ENCODE assay signal across 12 cellular contexts in genomic region chr11:43905788-43906187, GRCh38. TPM values are rescaled to one million over a fixed set of nuclear protein-coding genes. Genes with fewer than 3 reads are reported as not detected.
DNase-seq lines count a peak whose midpoint lies in the region; ATAC-seq and TF ChIP-seq lines count a peak whose summit lies in the region.
"Had no signal": no experiment of that assay in that cellular context is flagged by ENCODE, and none has a peak within 500 bp of the region (broad histone marks: within the 10 kb centered on the region; RNA-seq: fewer than 3 reads in every experiment).

No MANE protein-coding gene starts in this region.

- peaks cover 27% of the 10 kb centered on the region for H3K36me3 ChIP-seq in A673 (ENCODE audit: insufficient read depth, low read length, poor library complexity, severe bottlenecking)

- no peaks in the 10 kb centered on the region for H3K4me1 ChIP-seq in A673 (ENCODE audit: insufficient read depth, low read length, poor library complexity, severe bottlenecking)

- peak; percentile 30 for DNase-seq in A673 (ENCODE audit: low spot score)
- DNase-seq in NCI-H446 treated with DMSO at 0.1 percent for 48 hours (lab: John Stamatoyannopoulos, UW), result peak; percentile 53
- peak; percentile 44 for DNase-seq in fibroblast of mammary gland (ENCODE audit: low read depth)
- DNase-seq in mesothelial cell of epicardium (ENCODE audit: low spot score in 2 of 2, unreplicated experiment in 2 of 2), result no peak
- no peak for DNase-seq in activated naive CD8-positive, alpha-beta T cell treated with anti-CD3 and anti-CD28 coated beads, Interleukin-2, amount 50 U/mL, for 24 hours
- no peak for DNase-seq in OCI-M1 (lab: John Stamatoyannopoulos, UW)
- no peak for DNase-seq in activated T-helper 2 cell treated with anti-CD3 and anti-CD28 coated beads, Interferon-gamma antibody, Interleukin-2, Interleukin-4, amounts not matched to agents 10 μg/mL and 5 μg/mL and 100 μg/mL, durations not matched to agents 14 hours and 24 hours and 36 hours (ENCODE audit: low spot score)
- DNase-seq in NCI-H2107 treated with DMSO at 0.1 percent for 48 hours (lab: John Stamatoyannopoulos, UW; ENCODE audit: unreplicated experiment), result no peak
- DNase-seq: activated CD4-positive, alpha-beta T cell treated with anti-CD3 and anti-CD28 coated beads, Interleukin-2, amount 50 U/mL, for 1 hour; activated naive CD8-positive, alpha-beta T cell treated with anti-CD3 and anti-CD28 coated beads for 36 hours; NCI-H1436 treated with DMSO at 0.1 percent for 48 hours had no signal

- H3K27me3 ChIP-seq in A673 (replicated peaks; ENCODE audit: insufficient read depth, low read depth, low read length, poor library complexity), result no peaks in the 10 kb centered on the region

- no TSS peak for BruUV-seq in A673 (replicated peaks; lab: Mats Ljungman, UMichigan)

- CTCF ChIA-PET in A673 (lab: Charles Lee), result no interaction called here

- peak overlapping the region; percentile 36 for H3K27ac Mint-ChIP-seq in mesothelial cell of epicardium
- H3K27ac Mint-ChIP-seq in activated naive CD8-positive, alpha-beta T cell treated with anti-CD3 and anti-CD28 coated beads, Interleukin-2, amount 50 U/mL, for 24 hours, result no peak overlapping the region
- no peak overlapping the region for H3K27ac Mint-ChIP-seq in activated T-helper 2 cell treated with anti-CD3 and anti-CD28 coated beads, Interferon-gamma antibody, Interleukin-2, Interleukin-4, amounts not matched to agents 10 μg/mL and 5 μg/mL and 100 μg/mL, durations not matched to agents 14 hours and 24 hours and 36 hours
- H3K27ac Mint-ChIP-seq: activated naive CD8-positive, alpha-beta T cell treated with anti-CD3 and anti-CD28 coated beads for 36 hours had no signal

- no peaks in the 10 kb centered on the region for H3K27me3 Mint-ChIP-seq in mesothelial cell of epicardium (ENCODE audit: low read depth)
- no peaks in the 10 kb centered on the region for H3K27me3 Mint-ChIP-seq in activated naive CD8-positive, alpha-beta T cell treated with anti-CD3 and anti-CD28 coated beads, Interleukin-2, amount 50 U/mL, for 24 hours
- no peaks in the 10 kb centered on the region for H3K27me3 Mint-ChIP-seq in activated T-helper 2 cell treated with anti-CD3 and anti-CD28 coated beads, Interferon-gamma antibody, Interleukin-2, Interleukin-4, amounts not matched to agents 10 μg/mL and 5 μg/mL and 100 μg/mL, durations not matched to agents 14 hours and 24 hours and 36 hours (ENCODE audit: low read depth)
- H3K27me3 Mint-ChIP-seq: activated naive CD8-positive, alpha-beta T cell treated with anti-CD3 and anti-CD28 coated beads for 36 hours had no signal

- no peaks in the 10 kb centered on the region for H3K9me3 Mint-ChIP-seq in mesothelial cell of epicardium
- H3K9me3 Mint-ChIP-seq in activated naive CD8-positive, alpha-beta T cell treated with anti-CD3 and anti-CD28 coated beads, Interleukin-2, amount 50 U/mL, for 24 hours, result no peaks in the 10 kb centered on the region
- no peaks in the 10 kb centered on the region for H3K9me3 Mint-ChIP-seq in activated T-helper 2 cell treated with anti-CD3 and anti-CD28 coated beads, Interferon-gamma antibody, Interleukin-2, Interleukin-4, amounts not matched to agents 10 μg/mL and 5 μg/mL and 100 μg/mL, durations not matched to agents 14 hours and 24 hours and 36 hours
- H3K9me3 Mint-ChIP-seq: activated naive CD8-positive, alpha-beta T cell treated with anti-CD3 and anti-CD28 coated beads for 36 hours had no signal

- no peaks in the 10 kb centered on the region for H3K9me3 ChIP-seq in A673 (ENCODE audit: low read depth, low read length, poor library complexity, severe bottlenecking)

- peaks cover 38% of the 10 kb centered on the region for H3K36me3 Mint-ChIP-seq in mesothelial cell of epicardium
- H3K36me3 Mint-ChIP-seq in activated naive CD8-positive, alpha-beta T cell treated with anti-CD3 and anti-CD28 coated beads, Interleukin-2, amount 50 U/mL, for 24 hours (ENCODE audit: low read depth), result peaks cover 45% of the 10 kb centered on the region
- H3K36me3 Mint-ChIP-seq in activated T-helper 2 cell treated with anti-CD3 and anti-CD28 coated beads, Interferon-gamma antibody, Interleukin-2, Interleukin-4, amounts not matched to agents 10 μg/mL and 5 μg/mL and 100 μg/mL, durations not matched to agents 14 hours and 24 hours and 36 hours (ENCODE audit: low read depth), result peaks cover 68% of the 10 kb centered on the region

- no peak overlapping the region for H3K4me3 Mint-ChIP-seq in mesothelial cell of epicardium
- no peak overlapping the region for H3K4me3 Mint-ChIP-seq in activated naive CD8-positive, alpha-beta T cell treated with anti-CD3 and anti-CD28 coated beads, Interleukin-2, amount 50 U/mL, for 24 hours
- H3K4me3 Mint-ChIP-seq in activated T-helper 2 cell treated with anti-CD3 and anti-CD28 coated beads, Interferon-gamma antibody, Interleukin-2, Interleukin-4, amounts not matched to agents 10 μg/mL and 5 μg/mL and 100 μg/mL, durations not matched to agents 14 hours and 24 hours and 36 hours (ENCODE audit: low read depth), result no peak overlapping the region
- H3K4me3 Mint-ChIP-seq: activated naive CD8-positive, alpha-beta T cell treated with anti-CD3 and anti-CD28 coated beads for 36 hours had no signal

- no peak overlapping the region for H3K27ac ChIP-seq in A673 (ENCODE audit: low read depth, low read length, poor library complexity, severe bottlenecking)

- POLR2A ChIA-PET in A673 (lab: Charles Lee; ENCODE audit: low non-redundant PET), result no interaction called here

- ATAC-seq in activated naive CD8-positive, alpha-beta T cell treated with anti-CD3 and anti-CD28 coated beads, Interleukin-2, amount 50 U/mL, for 24 hours, result no peak
- ATAC-seq: HCT116 had no signal

- H3K4me3 ChIP-seq in A673 (ENCODE audit: low read depth, low read length, poor library complexity, severe bottlenecking), result no peak overlapping the region
- H3K4me3 ChIP-seq in fibroblast of mammary gland (ENCODE audit: control insufficient read depth, low read depth, low read length), result no peak overlapping the region

- H3K4me1 Mint-ChIP-seq in mesothelial cell of epicardium, result peaks cover 14% of the 10 kb centered on the region
- peaks cover 12% of the 10 kb centered on the region for H3K4me1 Mint-ChIP-seq in activated naive CD8-positive, alpha-beta T cell treated with anti-CD3 and anti-CD28 coated beads, Interleukin-2, amount 50 U/mL, for 24 hours
- peaks cover 12% of the 10 kb centered on the region for H3K4me1 Mint-ChIP-seq in activated T-helper 2 cell treated with anti-CD3 and anti-CD28 coated beads, Interferon-gamma antibody, Interleukin-2, Interleukin-4, amounts not matched to agents 10 μg/mL and 5 μg/mL and 100 μg/mL, durations not matched to agents 14 hours and 24 hours and 36 hours (ENCODE audit: low read depth)

- intact Hi-C loops in A673 (cut with micrococcal nuclease; ENCODE audit: unreplicated experiment), result no loop called here
- intact Hi-C loops in activated T-helper 2 cell treated with anti-CD3 and anti-CD28 coated beads, Interferon-gamma antibody, Interleukin-2, Interleukin-4, amounts not matched to agents 10 μg/mL and 5 μg/mL and 100 μg/mL, durations not matched to agents 14 hours and 24 hours and 36 hours (cut with micrococcal nuclease), result no loop called here

- TF ChIP-seq CTCF in A673 (conservative IDR thresholded peaks at IDR 0.05; ENCODE audit: low read depth, low read length) (no peak), fibroblast of mammary gland (conservative IDR thresholded peaks at IDR 0.05; ENCODE audit: control insufficient read depth, insufficient read depth, low read depth, low read length) (no peak), mesothelial cell of epicardium (IDR thresholded peaks at IDR 0.05; ENCODE audit: unreplicated experiment) (no peak)

RNA-seq across cellular contexts. Expression of gene ALKBH3, which starts 25.2 kb away (rescaled TPM):
- 94.4 and 96.6 TPM in 2 replicates for total RNA-seq in A673 (2021)
- total RNA-seq in mesothelial cell of epicardium, result 24.3 to 29.2 TPM (median 26.8 TPM) in 3 replicates
- total RNA-seq in activated T-helper 2 cell treated with anti-CD3 and anti-CD28 coated beads, Interferon-gamma antibody, Interleukin-2, Interleukin-4, amounts not matched to agents 10 μg/mL and 5 μg/mL and 100 μg/mL, durations not matched to agents 14 hours and 24 hours and 36 hours, result 32.2 and 32.7 TPM in 2 replicates

RNA-seq across cellular contexts. Expression of gene C11orf96, which starts 36.6 kb away (rescaled TPM):
- total RNA-seq in A673 (2021) (1.1 and 1.5 TPM in 2 replicates), mesothelial cell of epicardium (2.1 to 2.6 TPM (median 2.4 TPM) in 3 replicates)
- total RNA-seq in activated T-helper 2 cell treated with anti-CD3 and anti-CD28 coated beads, Interferon-gamma antibody, Interleukin-2, Interleukin-4, amounts not matched to agents 10 μg/mL and 5 μg/mL and 100 μg/mL, durations not matched to agents 14 hours and 24 hours and 36 hours, result 2.2 and 2.8 TPM in 2 replicates

Comparison
In these comparisons a context has a peak if more than half of its experiments do, and no peak if none do; other contexts are left out.
1. DNase-seq: peak in A673 (single experiment), NCI-H446 treated with DMSO at 0.1 percent for 48 hours (single experiment) and fibroblast of mammary gland (single experiment); none in mesothelial cell of epicardium (0 of 2), activated naive CD8-positive, alpha-beta T cell treated with anti-CD3 and anti-CD28 coated beads, Interleukin-2, amount 50 U/mL, for 24 hours (single experiment), OCI-M1 (single experiment), activated T-helper 2 cell treated with anti-CD3 and anti-CD28 coated beads, Interferon-gamma antibody, Interleukin-2, Interleukin-4, amounts not matched to agents 10 μg/mL and 5 μg/mL and 100 μg/mL, durations not matched to agents 14 hours and 24 hours and 36 hours (single experiment) and NCI-H2107 treated with DMSO at 0.1 percent for 48 hours (single experiment).